ENCODE assay signal across 1 cellular context in genomic region chr17:5619088-5619740, GRCh38.
TF ChIP-seq lines count a peak whose summit lies in the region.

No MANE protein-coding gene starts in this region.

TF ChIP-seq in K562, 482 proteins besides CTCF, POLR2A, EP300 and RAD21 (continued from another document and continues in another):
- no peak for TF ChIP-seq ZBTB33 (CRISPR knock-in tag; IDR thresholded peaks at IDR 0.05)
- TF ChIP-seq DDX20 (tag; IDR thresholded peaks at IDR 0.05; ENCODE audit: low read depth), result no peak
- peak; percentile 38 to 65; a peak in 2 of 4 replicates for TF ChIP-seq MNT (conservative IDR thresholded peaks at IDR 0.05)
- peak; percentile 40; the same call in 1 of the 2 replicates for TF ChIP-seq FOSL1 (tag; conservative IDR thresholded peaks at IDR 0.05)
- peak; percentile 82 for TF ChIP-seq TAF1 (IDR thresholded peaks at IDR 0.05; ENCODE audit: control insufficient read depth, extremely low read depth, insufficient read depth, low read length, severe bottlenecking)
- no peak for TF ChIP-seq RBM15 (IDR thresholded peaks at IDR 0.05; ENCODE audit: insufficient read depth, low read length)
- peak; percentile 99 for TF ChIP-seq SUPT5H (IDR thresholded peaks at IDR 0.05)
- peak; percentile 94 for TF ChIP-seq NFE2 (IDR thresholded peaks at IDR 0.05; ENCODE audit: low read depth)
- TF ChIP-seq ZNF436 (CRISPR knock-in tag; IDR thresholded peaks at IDR 0.05), result no peak
- TF ChIP-seq RCOR1 (IDR thresholded peaks at IDR 0.05; ENCODE audit: borderline replicate concordance in 1 of 2, low read depth in 2 of 2, low read length in 2 of 2), result no peak
- no peak for TF ChIP-seq THAP7 (CRISPR knock-in tag; IDR thresholded peaks at IDR 0.05)
- no peak for TF ChIP-seq TSC22D4 (tag; IDR thresholded peaks at IDR 0.05)
- no peak for TF ChIP-seq TRIM24 (IDR thresholded peaks at IDR 0.05)
- TF ChIP-seq FOXO4 (CRISPR knock-in tag; IDR thresholded peaks at IDR 0.05), result no peak
- TF ChIP-seq POLR2H (tag; IDR thresholded peaks at IDR 0.05; ENCODE audit: low read depth), result peak; percentile 95
- TF ChIP-seq ZNF407 (IDR thresholded peaks at IDR 0.05; ENCODE audit: low read depth), result no peak
- TF ChIP-seq CBX1 (IDR thresholded peaks at IDR 0.05; ENCODE audit: low read depth), result 0 out of 2 replicates have a peak, but pooled peaks have one; percentile 40
- no peak for TF ChIP-seq ZNF551 (CRISPR knock-in tag; IDR thresholded peaks at IDR 0.05)
- no peak for TF ChIP-seq RBM14 (IDR thresholded peaks at IDR 0.05; ENCODE audit: borderline replicate concordance, insufficient read depth, low read depth, low read length)
- no peak for TF ChIP-seq CHAMP1 (IDR thresholded peaks at IDR 0.05)
- no peak for TF ChIP-seq MTF1 (CRISPR knock-in tag; IDR thresholded peaks at IDR 0.05; ENCODE audit: borderline replicate concordance)
- no peak for TF ChIP-seq FOXK1 (CRISPR knock-in tag; IDR thresholded peaks at IDR 0.05; ENCODE audit: borderline replicate concordance)
- peak; percentile 80 for TF ChIP-seq SMAD1 (IDR thresholded peaks at IDR 0.05; ENCODE audit: low read depth, low read length, partially characterized antibody)
- TF ChIP-seq DMBX1 (CRISPR knock-in tag; IDR thresholded peaks at IDR 0.05; ENCODE audit: borderline replicate concordance), result no peak
- no peak for TF ChIP-seq BMI1 (IDR thresholded peaks at IDR 0.05; ENCODE audit: low read length)
- no peak for TF ChIP-seq MTA2 (IDR thresholded peaks at IDR 0.05; ENCODE audit: low read depth)
- peak; percentile 76 for TF ChIP-seq POLR2G (IDR thresholded peaks at IDR 0.05; ENCODE audit: low read depth, low read length)
- TF ChIP-seq KLF1 (tag; IDR thresholded peaks at IDR 0.05), result no peak
- TF ChIP-seq SNRNP70 (optimal IDR thresholded peaks at IDR 0.05; ENCODE audit: low read depth, low read length), result no peak
- no peak for TF ChIP-seq ZNF12 (CRISPR knock-in tag; IDR thresholded peaks at IDR 0.05)
- no peak for TF ChIP-seq ZNF75A (CRISPR knock-in tag; IDR thresholded peaks at IDR 0.05)
- no peak for TF ChIP-seq ZNF165 (CRISPR knock-in tag; IDR thresholded peaks at IDR 0.05; ENCODE audit: borderline replicate concordance)
- no peak for TF ChIP-seq SLC30A9 (CRISPR knock-in tag; IDR thresholded peaks at IDR 0.05)
- no peak for TF ChIP-seq TAF15 (IDR thresholded peaks at IDR 0.05; ENCODE audit: low read depth, low read length)
- no peak for TF ChIP-seq MCM7 (IDR thresholded peaks at IDR 0.05)
- no peak; a peak in 1 of 4 replicates for TF ChIP-seq TBL1XR1 (IDR thresholded peaks at IDR 0.05; ENCODE audit: low read length in 2 of 2)
- no peak for TF ChIP-seq FOXP4 (CRISPR knock-in tag; IDR thresholded peaks at IDR 0.05; ENCODE audit: borderline replicate concordance)
- peak; percentile 79 for TF ChIP-seq RBFOX2 (IDR thresholded peaks at IDR 0.05; ENCODE audit: low read depth, low read length)
- TF ChIP-seq ZNF583 (CRISPR knock-in tag; IDR thresholded peaks at IDR 0.05), result no peak
- TF ChIP-seq L3MBTL2 (IDR thresholded peaks at IDR 0.05), result peak; percentile 93
- TF ChIP-seq POLR3A (IDR thresholded peaks at IDR 0.05; ENCODE audit: borderline replicate concordance, extremely low read depth, insufficient read depth, insufficient read length), result no peak
